In genomic region chr9:88537743-88538055, GRCh38 we compare ENCODE assay signal across 9 cellular contexts. TPM values are rescaled to one million over a fixed set of nuclear protein-coding genes. Genes with fewer than 3 reads are reported as not detected.
DNase-seq lines count a peak whose midpoint lies in the region; ATAC-seq and TF ChIP-seq lines count a peak whose summit lies in the region.
"Had no signal": no experiment of that assay in that cellular context is flagged by ENCODE, and none has a peak within 500 bp of the region (broad histone marks: within the 10 kb centered on the region; RNA-seq: fewer than 3 reads in every experiment).

No MANE protein-coding gene starts in this region.

- DNase-seq in NCI-H2029 (lab: John Stamatoyannopoulos, UW), result peak; percentile 10
- DNase-seq in NCI-H2029 treated with DMSO at 0.1 percent for 48 hours (lab: John Stamatoyannopoulos, UW), result no peak
- DNase-seq in Peyer's patch, result peak in 2 of 3 donors; percentile 26 to 61
- peak; percentile 85 for DNase-seq in dedifferentiated amniotic fluid mesenchymal stem cell (ENCODE audit: extremely low spot score)
- DNase-seq in mucosa of descending colon, result peak in 1 of 3 donors; percentile 44
- DNase-seq in effector CD8-positive, alpha-beta T cell (lab: John Stamatoyannopoulos, UW), result no peak

- H3K9me3 ChIP-seq in Peyer's patch, result no peaks in the 10 kb centered on the region
- H3K9me3 ChIP-seq in mucosa of descending colon, result no peaks in the 10 kb centered on the region

- peak; percentile 24 for ATAC-seq in mucosa of descending colon
- no peak for ATAC-seq in esophagus mucosa
- ATAC-seq in HG02763 (IDR thresholded peaks at IDR 0.05; ENCODE audit: unreplicated experiment), result no peak

- intact Hi-C loops in mucosa of descending colon (cut with DNase I, micrococcal nuclease), result no loop called here

- TF ChIP-seq POLR2A in Peyer's patch (IDR thresholded peaks at IDR 0.05), result no peak

- H3K36me3 ChIP-seq in Peyer's patch (no peaks in the 10 kb centered on the region), mucosa of descending colon (ENCODE audit: low read depth) (no peaks in the 10 kb centered on the region)

- no peak for TF ChIP-seq CTCF in Peyer's patch (IDR thresholded peaks at IDR 0.05)
- TF ChIP-seq CTCF in mucosa of descending colon (IDR thresholded peaks at IDR 0.05), result no peak

- H3K4me1 ChIP-seq in Peyer's patch (peaks cover 0 to 24% (median 0%) of the 10 kb centered on the region in 4 donors), mucosa of descending colon (ENCODE audit: low read depth) (peaks cover 15% of the 10 kb centered on the region)

- peaks cover 0 to 6% of the 10 kb centered on the region in 2 donors for H3K27me3 ChIP-seq in Peyer's patch

- no peak overlapping the region for H3K4me3 ChIP-seq in Peyer's patch
- H3K4me3 ChIP-seq in mucosa of descending colon, result no peak overlapping the region

- peak overlapping the region in 1 of 4 donors; percentile 52 for H3K27ac ChIP-seq in Peyer's patch
- H3K27ac ChIP-seq: C4-2B had no signal

RNA-seq across cellular contexts. Expression of gene NXNL2, which starts 2.7 kb away (rescaled TPM):
- total RNA-seq in Peyer's patch (not detected), mucosa of descending colon (not detected), esophagus mucosa (not detected)

Comparison
In these comparisons a context has a peak if more than half of its experiments do, and no peak if none do; other contexts are left out.
1. DNase-seq: peak in NCI-H2029 (single experiment), Peyer's patch (2 of 3) and dedifferentiated amniotic fluid mesenchymal stem cell (single experiment); none in NCI-H2029 treated with DMSO at 0.1 percent for 48 hours (single experiment) and effector CD8-positive, alpha-beta T cell (single experiment).